Comparison of ENCODE assay signal across 8 cellular contexts in the genomic region with DNA sequence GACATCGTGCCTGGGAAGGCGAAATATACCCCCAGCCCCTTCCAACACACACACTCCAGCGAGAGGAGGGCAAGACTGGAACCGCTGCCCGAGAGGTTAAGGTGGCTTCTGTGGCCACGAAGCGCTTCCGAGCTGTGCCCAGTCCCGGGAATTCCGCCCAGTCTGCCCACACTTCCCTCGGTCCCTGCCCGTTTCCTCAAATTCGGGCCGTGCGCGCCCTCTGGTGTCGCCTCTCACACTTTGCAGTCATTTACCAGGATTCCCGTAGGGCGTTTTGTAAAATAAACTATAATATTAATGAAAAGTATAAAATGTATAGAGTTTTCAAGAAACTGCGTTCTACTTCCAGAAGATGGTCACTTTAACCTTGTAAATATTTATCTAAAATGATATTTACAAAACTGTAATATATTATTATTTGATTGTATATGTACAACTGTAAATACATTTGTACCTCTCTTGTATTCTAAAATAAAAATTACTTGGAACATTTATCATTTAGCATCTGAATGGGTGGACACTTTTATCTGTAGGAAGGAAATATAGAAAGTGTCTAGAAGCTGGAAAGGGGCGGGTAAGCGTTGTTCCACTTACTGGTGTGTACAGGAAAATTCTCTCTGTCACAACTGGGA. TPM values are rescaled to one million over a fixed set of nuclear protein-coding genes. Genes with fewer than 3 reads are reported as not detected.
A peak's percentile ranks its signal among the peaks of the same experiment; 100 is the strongest.
DNase-seq lines count a peak whose midpoint lies in the region; ATAC-seq and TF ChIP-seq lines count a peak whose summit lies in the region.

No MANE protein-coding gene starts in this region.

- H3K36me3 ChIP-seq in mammary epithelial cell (ENCODE audit: insufficient read depth, low read length) = no peaks in the 10 kb centered on the region

- in situ Hi-C loops in mammary epithelial cell (cut with MboI; ENCODE audit: low sequenced_read_pairs in 2 of 2) = loop anchor here in 1 of 2 donors (10.0 kb wide), 1 partner anchor 228 kb away; no protein-coding TSS in a partner anchor

- peak overlapping the region; percentile 38 to 69 (median 44) for H3K4me3 ChIP-seq in mammary epithelial cell (replicated peaks in 1 of 3; ENCODE audit: insufficient read depth in 1 of 3, low read depth in 2 of 3, low read length in 3 of 3)

- no peak overlapping the region for H3K27ac ChIP-seq in mammary epithelial cell (ENCODE audit: insufficient read depth, low read depth, low read length)

- peak; percentile 71 to 83 for TF ChIP-seq CTCF in mammary epithelial cell (conservative IDR thresholded peaks at IDR 0.05 in 1 of 2, IDR thresholded peaks at IDR 0.05 in 1 of 2; ENCODE audit: extremely low read depth in 1 of 2, insufficient read depth in 1 of 2, low read depth in 1 of 2, low read length in 2 of 2)

- CTCF ChIA-PET in mammary epithelial cell (lab: Charles Lee; ENCODE audit: low non-redundant PET) = interaction anchor here (0.6 to 0.8 kb wide), 4 partner anchors 39 to 1559 kb away, joined by 3 to 4 read pairs (median 4); no protein-coding TSS in a partner anchor

- H3K79me2 ChIP-seq in mammary epithelial cell (ENCODE audit: insufficient read depth, low read length) = no peaks in the 10 kb centered on the region

- dilution Hi-C loops in mammary epithelial cell (cut with HindIII; ENCODE audit: low sequenced_read_pairs) = no loop called here

- H3K27me3 ChIP-seq in mammary epithelial cell (ENCODE audit: insufficient read depth, low read length) = no peaks in the 10 kb centered on the region

- peak overlapping the region; percentile 96 for H2AFZ ChIP-seq in mammary epithelial cell (ENCODE audit: low read depth, low read length)

- H3K9ac ChIP-seq in mammary epithelial cell (ENCODE audit: insufficient read depth, low read length) = no peak overlapping the region

- H3K9me3 ChIP-seq in mammary epithelial cell (replicated peaks; ENCODE audit: insufficient read depth, low read length) = no peaks in the 10 kb centered on the region

- DNase-seq in SIG-M5 treated with dmso at 0.1 percent for 504 hours (lab: John Stamatoyannopoulos, UW; ENCODE audit: unreplicated experiment) (peak; percentile 76), SIG-M5 (lab: John Stamatoyannopoulos, UW) (no peak), NCI-H2081 treated with DMSO at 0.1 percent for 48 hours (lab: John Stamatoyannopoulos, UW) (peak; percentile 54), UCSD-AML1 (lab: John Stamatoyannopoulos, UW; ENCODE audit: unreplicated experiment) (peak; percentile 73), mammary epithelial cell (peak; percentile 58), iris pigment epithelial cell (ENCODE audit: low read depth) (peak; percentile 65)
- DNase-seq in stimulated activated CD4-positive, alpha-beta T cell treated with anti-CD3 and anti-CD28 coated beads, Interleukin-12 subunit alpha, Interleukin-12 subunit beta, amount 100 ng/mL, for 4 hours = peak; percentile 61

- H4K20me1 ChIP-seq in mammary epithelial cell (ENCODE audit: insufficient read depth, low read length) = no peaks in the 10 kb centered on the region

- peak overlapping the region; percentile 99 for H3K4me2 ChIP-seq in mammary epithelial cell (ENCODE audit: insufficient read depth, low read depth, low read length)

- peaks cover 17% of the 10 kb centered on the region for H3K4me1 ChIP-seq in mammary epithelial cell (ENCODE audit: insufficient read depth, low read length)

- intact Hi-C loops in mammary epithelial cell (cut with micrococcal nuclease) = loop anchor here (1.0 to 10.0 kb wide), 5 partner anchors 105 to 576 kb away; a partner anchor contains a TSS

- no peak for ATAC-seq in GM19328 (IDR thresholded peaks at IDR 0.05; ENCODE audit: unreplicated experiment)

- no TSS peak for BruUV-seq in mammary epithelial cell (replicated peaks; lab: Mats Ljungman, UMichigan)

- WGBS in mammary epithelial cell (ENCODE audit: low coverage, missing lambda C conversion rate) = 3% methylated on average over 19 of the region's 22 CpGs

RNA-seq across cellular contexts. Expression of a gene that starts 11.0 kb away (rescaled TPM):
- total RNA-seq in mammary epithelial cell = 10 to 100 TPM; 17.0 to 37.6 TPM
- 41.6 TPM for polyA plus RNA-seq in mammary epithelial cell
- 56.0 TPM for polyA minus RNA-seq in mammary epithelial cell

RNA-seq across cellular contexts. Expression of a gene that starts 18.2 kb away (rescaled TPM):
- not detected for total RNA-seq in mammary epithelial cell
- polyA plus RNA-seq in mammary epithelial cell = not detected
- polyA minus RNA-seq in mammary epithelial cell = not detected
